19 cellular contexts compared by ENCODE assay signal in the genomic region with DNA sequence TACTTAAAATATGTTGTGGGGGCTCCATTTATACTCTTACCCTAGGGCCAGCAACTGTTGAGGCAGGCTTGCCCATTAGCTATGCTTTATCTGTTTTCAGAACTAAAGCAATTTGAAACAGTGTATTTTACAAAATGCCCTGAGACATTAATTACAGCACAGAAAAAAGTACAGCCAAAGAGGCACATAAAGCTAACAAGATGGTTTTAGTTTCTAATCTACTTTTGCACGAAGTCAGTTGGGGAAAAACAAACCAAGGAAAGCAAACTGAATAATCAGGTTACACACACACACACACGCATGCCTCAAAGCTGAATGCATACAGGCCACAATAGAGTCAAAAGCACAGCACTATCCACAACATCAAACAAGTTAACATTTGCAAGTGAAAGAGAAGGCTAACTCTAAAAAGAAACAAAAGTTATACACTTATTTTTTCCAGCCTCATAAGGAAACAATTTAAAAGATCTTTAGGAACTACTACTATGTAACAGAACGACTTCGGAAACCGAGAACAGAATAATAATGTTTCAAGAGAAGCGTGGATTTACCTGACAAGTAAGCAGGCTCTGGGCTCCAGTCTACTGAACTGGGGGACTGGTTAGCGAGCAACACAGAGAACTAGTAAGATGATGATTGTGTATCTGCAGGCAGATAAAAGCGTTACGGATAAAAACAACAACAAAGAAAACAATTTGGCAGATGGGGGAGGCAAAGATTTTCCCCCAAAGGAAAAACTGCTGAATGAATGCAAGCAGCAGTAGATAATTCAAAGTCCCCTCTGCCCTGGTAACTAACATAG. TPM values are rescaled to one million over a fixed set of nuclear protein-coding genes. Genes with fewer than 3 reads are reported as not detected.
DNase-seq lines count a peak whose midpoint lies in the region; ATAC-seq and TF ChIP-seq lines count a peak whose summit lies in the region.
"Had no signal": no experiment of that assay in that cellular context is flagged by ENCODE, and none has a peak within 500 bp of the region (broad histone marks: within the 10 kb centered on the region; RNA-seq: fewer than 3 reads in every experiment).

No MANE protein-coding gene starts in this region.

- in situ Hi-C loops in mammary epithelial cell (cut with MboI; ENCODE audit: low sequenced_read_pairs in 2 of 2), result no loop called here

- H3K27ac ChIP-seq in mammary epithelial cell (ENCODE audit: insufficient read depth, low read depth, low read length) (no peak overlapping the region), VCaP (peak overlapping the region; percentile 93), right cardiac atrium (ENCODE audit: low read length) (no peak overlapping the region), OCI-LY7 (ENCODE audit: low read depth, low read length, poor library complexity, severe bottlenecking) (no peak overlapping the region)
- H3K27ac ChIP-seq: brain microvascular endothelial cell, esophagus muscularis mucosa, heart left ventricle, PC-9, upper lobe of left lung, WERI-Rb-1 had no signal

- H3K27ac Mint-ChIP-seq in MCF 10A (ENCODE audit: low read depth, unreplicated experiment), result no peak overlapping the region
- peak overlapping the region; percentile 13 to 50 for H3K27ac Mint-ChIP-seq in stimulated activated naive CD8-positive, alpha-beta T cell treated with anti-CD3 and anti-CD28 coated beads, Interleukin-15, amount 100 ng/mL, for 72 hours

- WGBS in mammary epithelial cell (ENCODE audit: low coverage, missing lambda C conversion rate), result 97% methylated on average over 9 of the region's 9 CpGs
- WGBS in right cardiac atrium, result 88% methylated on average over 9 of the region's 9 CpGs

- H3K36me3 ChIP-seq in mammary epithelial cell (ENCODE audit: insufficient read depth, low read length), result no peaks in the 10 kb centered on the region
- H3K36me3 ChIP-seq in OCI-LY7 (ENCODE audit: insufficient read depth, low read length), result no peaks in the 10 kb centered on the region
- H3K36me3 ChIP-seq: brain microvascular endothelial cell, MG63, WERI-Rb-1 had no signal

- no peaks in the 10 kb centered on the region for H3K9me2 ChIP-seq in OCI-LY7 (ENCODE audit: insufficient read depth, low read length)

- H3K4me3 Mint-ChIP-seq in MCF 10A (ENCODE audit: unreplicated experiment), result peak overlapping the region; percentile 14
- peak overlapping the region; percentile 25 to 72 for H3K4me3 Mint-ChIP-seq in stimulated activated naive CD8-positive, alpha-beta T cell treated with anti-CD3 and anti-CD28 coated beads, Interleukin-15, amount 100 ng/mL, for 72 hours

- no peak overlapping the region for H2AFZ ChIP-seq in mammary epithelial cell (ENCODE audit: low read depth, low read length)
- no peak overlapping the region for H2AFZ ChIP-seq in OCI-LY7 (ENCODE audit: low read length)
- H2AFZ ChIP-seq: PC-9 had no signal

- intact Hi-C loops in MCF 10A (cut with micrococcal nuclease) (no loop called here), mammary epithelial cell (cut with micrococcal nuclease) (no loop called here), right cardiac atrium (cut with DNase I) (no loop called here), OCI-LY7 (cut with micrococcal nuclease; ENCODE audit: unreplicated experiment) (no loop called here)

- H3K4me2 ChIP-seq in mammary epithelial cell (ENCODE audit: insufficient read depth, low read depth, low read length), result no peak overlapping the region
- H3K4me2 ChIP-seq in OCI-LY7 (ENCODE audit: low read length), result no peak overlapping the region
- H3K4me2 ChIP-seq: PC-9 had no signal

- dilution Hi-C loops in mammary epithelial cell (cut with HindIII; ENCODE audit: low sequenced_read_pairs), result no loop called here

- ATAC-seq in stimulated activated naive CD8-positive, alpha-beta T cell treated with anti-CD3 and anti-CD28 coated beads, Interleukin-15, amount 100 ng/mL, for 72 hours, result no peak
- no peak for ATAC-seq in right cardiac atrium
- ATAC-seq in HG02970 (IDR thresholded peaks at IDR 0.05; ENCODE audit: low FRiP score, unreplicated experiment), result no peak
- ATAC-seq: heart left ventricle, mucosa of descending colon, SK-N-SH treated with all-trans-retinoic acid at 6 μM for 48 hours had no signal

- H3K9ac ChIP-seq in mammary epithelial cell (ENCODE audit: insufficient read depth, low read length), result no peak overlapping the region

- CTCF ChIA-PET in MCF 10A (lab: Yijun Ruan, JAX), result interaction anchor here (0.5 to 1.1 kb wide), 2 partner anchors 8 to 92 kb away, joined by 3 to 4 read pairs; partner anchors contain the start of genes FAM217B and PPP1R3D
- CTCF ChIA-PET in mammary epithelial cell (lab: Charles Lee; ENCODE audit: low non-redundant PET), result interaction anchor here (0.8 kb wide), 1 partner anchor 13 kb away, joined by 7 read pairs; no protein-coding TSS in a partner anchor
- CTCF ChIA-PET in OCI-LY7 (lab: Charles Lee; ENCODE audit: unreplicated experiment), result no interaction called here

- DNase-seq in MCF 10A (ENCODE audit: unreplicated experiment), result no peak
- DNase-seq in mammary epithelial cell, result no peak
- DNase-seq in fibroblast of peridontal ligament (ENCODE audit: extremely low read depth), result peak; percentile 31
- DNase-seq in stimulated activated naive CD8-positive, alpha-beta T cell treated with anti-CD3 and anti-CD28 coated beads, Interleukin-15, amount 100 ng/mL, for 72 hours, result no peak
- DNase-seq in right cardiac atrium, result no peak
- no peak for DNase-seq in OCI-LY7 (ENCODE audit: low spot score)
- DNase-seq: brain microvascular endothelial cell, heart left ventricle, MG63, mucosa of descending colon, NCI-H187 treated with DMSO at 0.1 percent for 48 hours, NCI-H524, PC-9, WERI-Rb-1 had no signal

- BruUV-seq in MCF 10A (replicated peaks; lab: Mats Ljungman, UMichigan) (no TSS peak), mammary epithelial cell (replicated peaks; lab: Mats Ljungman, UMichigan) (no TSS peak), OCI-LY7 (replicated peaks; lab: Mats Ljungman, UMichigan) (no TSS peak)

- H3K9me3 ChIP-seq in mammary epithelial cell (replicated peaks; ENCODE audit: insufficient read depth, low read length) (no peaks in the 10 kb centered on the region), right cardiac atrium (ENCODE audit: control insufficient read depth, low read length) (no peaks in the 10 kb centered on the region), OCI-LY7 (ENCODE audit: low read length) (no peaks in the 10 kb centered on the region)
- H3K9me3 ChIP-seq: esophagus muscularis mucosa, heart left ventricle, MG63, mucosa of descending colon, upper lobe of left lung had no signal

- TF ChIP-seq CTCF in MCF 10A (IDR thresholded peaks at IDR 0.05; ENCODE audit: unreplicated experiment) (no peak), mammary epithelial cell (conservative IDR thresholded peaks at IDR 0.05 in 1 of 2, IDR thresholded peaks at IDR 0.05 in 1 of 2; ENCODE audit: extremely low read depth in 1 of 2, insufficient read depth in 1 of 2, low read depth in 1 of 2, low read length in 2 of 2) (no peak), VCaP (conservative IDR thresholded peaks at IDR 0.05) (no peak), OCI-LY7 (conservative IDR thresholded peaks at IDR 0.05; ENCODE audit: low read length) (no peak)

- H3K27me3 ChIP-seq in mammary epithelial cell (ENCODE audit: insufficient read depth, low read length) (no peaks in the 10 kb centered on the region), right cardiac atrium (ENCODE audit: control insufficient read depth, insufficient read depth) (no peaks in the 10 kb centered on the region)
- H3K27me3 ChIP-seq: brain microvascular endothelial cell, esophagus muscularis mucosa, heart left ventricle, MG63, upper lobe of left lung had no signal

- H3K4me1 Mint-ChIP-seq in MCF 10A (ENCODE audit: insufficient read depth, unreplicated experiment), result no peaks in the 10 kb centered on the region
- H3K4me1 Mint-ChIP-seq in stimulated activated naive CD8-positive, alpha-beta T cell treated with anti-CD3 and anti-CD28 coated beads, Interleukin-15, amount 100 ng/mL, for 72 hours, result peaks cover 7% of the 10 kb centered on the region

- H4K20me1 ChIP-seq in mammary epithelial cell (ENCODE audit: insufficient read depth, low read length) (no peaks in the 10 kb centered on the region), OCI-LY7 (ENCODE audit: insufficient read depth, low read length) (no peaks in the 10 kb centered on the region)

- H3K79me2 ChIP-seq in mammary epithelial cell (ENCODE audit: insufficient read depth, low read length) (peaks cover 4% of the 10 kb centered on the region), OCI-LY7 (ENCODE audit: insufficient read depth, low read depth, low read length) (no peaks in the 10 kb centered on the region)

- H3K4me1 ChIP-seq in mammary epithelial cell (ENCODE audit: insufficient read depth, low read length), result peaks cover 7% of the 10 kb centered on the region
- H3K4me1 ChIP-seq in right cardiac atrium (ENCODE audit: control insufficient read depth, insufficient read depth, low read length), result no peaks in the 10 kb centered on the region
- no peaks in the 10 kb centered on the region for H3K4me1 ChIP-seq in OCI-LY7 (ENCODE audit: insufficient read depth, low read length, poor library complexity, severe bottlenecking)

- POLR2A ChIA-PET in MCF 10A (lab: Yijun Ruan, JAX) (interaction anchor here (1.5 kb wide), 1 partner anchor 9 kb away, joined by 13 read pairs; the partner anchor contains the start of genes FAM217B and PPP1R3D), OCI-LY7 (lab: Charles Lee) (interaction anchor here (1.1 kb wide), 1 partner anchor 11 kb away, joined by 3 read pairs; no protein-coding TSS in a partner anchor)

- peaks cover 12% of the 10 kb centered on the region for H3K27me3 Mint-ChIP-seq in MCF 10A (ENCODE audit: insufficient read depth, unreplicated experiment)
- H3K27me3 Mint-ChIP-seq in stimulated activated naive CD8-positive, alpha-beta T cell treated with anti-CD3 and anti-CD28 coated beads, Interleukin-15, amount 100 ng/mL, for 72 hours, result no peaks in the 10 kb centered on the region

- no peak overlapping the region for H3K4me3 ChIP-seq in mammary epithelial cell (replicated peaks in 1 of 3; ENCODE audit: insufficient read depth in 1 of 3, low read depth in 2 of 3, low read length in 3 of 3)
- no peak overlapping the region for H3K4me3 ChIP-seq in right cardiac atrium (ENCODE audit: low read length)
- no peak overlapping the region for H3K4me3 ChIP-seq in OCI-LY7 (ENCODE audit: low read depth, low read length, poor library complexity, severe bottlenecking)
- H3K4me3 ChIP-seq: esophagus muscularis mucosa, heart left ventricle, MG63, mucosa of descending colon, PC-9, upper lobe of left lung had no signal

- H3K36me3 Mint-ChIP-seq in MCF 10A (ENCODE audit: insufficient read depth, unreplicated experiment), result no peaks in the 10 kb centered on the region

- H3K9me3 Mint-ChIP-seq in MCF 10A (ENCODE audit: unreplicated experiment), result no peaks in the 10 kb centered on the region
- no peaks in the 10 kb centered on the region for H3K9me3 Mint-ChIP-seq in stimulated activated naive CD8-positive, alpha-beta T cell treated with anti-CD3 and anti-CD28 coated beads, Interleukin-15, amount 100 ng/mL, for 72 hours

RNA-seq across cellular contexts. Expression of gene SYCP2, which starts 1.7 kb away (rescaled TPM):
- total RNA-seq in MCF 10A (2022), result 0.35 and 0.61 TPM in 2 replicates
- total RNA-seq in mammary epithelial cell, result 1 to 10 TPM in 1 of 2 donors, under 1 TPM in 1; 0.94 to 2.3 TPM
- polyA plus RNA-seq in mammary epithelial cell, result 0.24 TPM
- polyA minus RNA-seq in mammary epithelial cell, result not detected
- total RNA-seq in right cardiac atrium, result 1 to 10 TPM; 1.6 to 1.8 (median 1.7) TPM
- polyA plus RNA-seq in right cardiac atrium, result 1.7 TPM
- total RNA-seq in OCI-LY7 (2014; rRNA removed; shearing (Covaris generic)), result 0.36 and 0.38 TPM in 2 replicates
- total RNA-seq in OCI-LY7 (2022), result 0.19 and 0.22 TPM in 2 replicates

RNA-seq across cellular contexts. Expression of gene PPP1R3D, which starts 8.4 kb away (rescaled TPM):
- total RNA-seq in MCF 10A (2022) (2.4 and 3.5 TPM in 2 replicates), mammary epithelial cell (1 to 10 TPM; 6.4 to 6.8 TPM), right cardiac atrium (10 to 100 TPM in 2 of 4 donors, 1 to 10 TPM in 2; 6.3 to 12.2 (median 9.7) TPM), OCI-LY7 (2022) (4.9 and 5.1 TPM in 2 replicates)
- polyA plus RNA-seq in mammary epithelial cell (2.8 TPM), right cardiac atrium (4.9 TPM)
- polyA minus RNA-seq in mammary epithelial cell, result 5.4 TPM
- total RNA-seq in OCI-LY7 (2014; rRNA removed; shearing (Covaris generic)), result 3.2 and 4.5 TPM in 2 replicates

RNA-seq across cellular contexts. Expression of gene FAM217B, which starts 8.5 kb away (rescaled TPM):
- total RNA-seq in MCF 10A (2022) (5.6 and 8.6 TPM in 2 replicates), mammary epithelial cell (10 to 100 TPM in 1 of 2 donors, 1 to 10 TPM in 1; 6.8 to 13.7 TPM), right cardiac atrium (10 to 100 TPM; 13.6 to 27.6 (median 25.7) TPM), OCI-LY7 (2022) (26.2 and 28.3 TPM in 2 replicates)
- polyA plus RNA-seq in mammary epithelial cell (7.0 TPM), right cardiac atrium (5.5 TPM)
- polyA minus RNA-seq in mammary epithelial cell, result 12.0 TPM
- total RNA-seq in OCI-LY7 (2014; rRNA removed; shearing (Covaris generic)), result 16.1 and 18.0 TPM in 2 replicates

RNA-seq across cellular contexts. Expression of gene CDH26, which starts 26.5 kb away (rescaled TPM):
- 0.12 and 0.71 TPM in 2 replicates for total RNA-seq in MCF 10A (2022)
- under 1 TPM; 0.33 to 0.66 TPM for total RNA-seq in mammary epithelial cell
- polyA plus RNA-seq in mammary epithelial cell, result 0.46 TPM
- 1.8 TPM for polyA minus RNA-seq in mammary epithelial cell
- total RNA-seq in right cardiac atrium, result 1 to 10 TPM in 3 of 4 donors, under 1 TPM in 1; 0.39 to 1.7 (median 1.3) TPM
- polyA plus RNA-seq in right cardiac atrium, result 0.88 TPM
- 0.19 TPM in 1 of 2 replicates, not detected in the other for total RNA-seq in OCI-LY7 (2014; rRNA removed; shearing (Covaris generic))
- total RNA-seq in OCI-LY7 (2022), result 0.26 and 0.36 TPM in 2 replicates
